In genomic region chr7:46745700-46746090, GRCh38 we compare ENCODE assay signal across 14 cellular contexts.
DNase-seq lines count a peak whose midpoint lies in the region; ATAC-seq and TF ChIP-seq lines count a peak whose summit lies in the region.
"Had no signal": no experiment of that assay in that cellular context is flagged by ENCODE, and none has a peak within 500 bp of the region (broad histone marks: within the 10 kb centered on the region; RNA-seq: fewer than 3 reads in every experiment).

No MANE protein-coding gene starts in this region.

- CTCF ChIA-PET in activated CD4-positive, alpha-beta memory T cell treated with anti-CD3 and anti-CD28 coated beads for 36 hours (lab: Charles Lee) = no interaction called here

- H3K27ac Mint-ChIP-seq in HFFc6 (no peak overlapping the region; the same call in 1 of the 2 replicates), type B pancreatic cell (no peak overlapping the region)
- no peak overlapping the region for H3K27ac Mint-ChIP-seq in activated CD4-positive, alpha-beta memory T cell treated with anti-CD3 and anti-CD28 coated beads for 36 hours

- peaks cover 49% of the 10 kb centered on the region for H3K4me1 Mint-ChIP-seq in HFFc6 (ENCODE audit: low read depth)
- peaks cover 3% of the 10 kb centered on the region for H3K4me1 Mint-ChIP-seq in type B pancreatic cell (ENCODE audit: unreplicated experiment)
- no peaks in the 10 kb centered on the region for H3K4me1 Mint-ChIP-seq in activated CD4-positive, alpha-beta memory T cell treated with anti-CD3 and anti-CD28 coated beads for 36 hours (ENCODE audit: low read depth)

- DNase-seq in AG09309 (ENCODE audit: low read depth) = no peak
- DNase-seq in HFFc6 = no peak
- peak in 2 of 4 donors; percentile 7 to 19 for DNase-seq in body of pancreas
- no peak for DNase-seq in left colon
- DNase-seq in stimulated activated CD4-positive, alpha-beta T cell treated with anti-CD3 and anti-CD28 coated beads, Interleukin-2, amount 100 ng/mL, for 48 hours = no peak
- no peak for DNase-seq in amygdala (lab: John Stamatoyannopoulos, UW)
- DNase-seq in type B pancreatic cell (ENCODE audit: extremely low spot score, unreplicated experiment) = no peak
- DNase-seq in activated CD4-positive, alpha-beta memory T cell treated with anti-CD3 and anti-CD28 coated beads for 36 hours = no peak
- DNase-seq: activated T-cell treated with anti-CD3 and anti-CD28 coated beads, Interleukin-2, amount 50 U/mL, for 48 hours; H7; NCI-H1092 treated with DMSO at 0.1 percent for 48 hours; NK-92 treated with Interleukin-12 subunit alpha and Interleukin-12 subunit beta, amount 100 ng/mL, for 24 hours; sigmoid colon; trophoblast cell had no signal

- POLR2A ChIA-PET in activated CD4-positive, alpha-beta memory T cell treated with anti-CD3 and anti-CD28 coated beads for 36 hours (lab: Charles Lee) = no interaction called here

- no peak overlapping the region for H3K4me3 Mint-ChIP-seq in HFFc6
- H3K4me3 Mint-ChIP-seq in type B pancreatic cell = no peak overlapping the region
- no peak overlapping the region for H3K4me3 Mint-ChIP-seq in activated CD4-positive, alpha-beta memory T cell treated with anti-CD3 and anti-CD28 coated beads for 36 hours

- H3K27me3 ChIP-seq in body of pancreas = no peaks in the 10 kb centered on the region
- H3K27me3 ChIP-seq: sigmoid colon had no signal

- no peak for TF ChIP-seq POLR2A in body of pancreas (IDR thresholded peaks at IDR 0.05)

- H3K27ac ChIP-seq in body of pancreas = no peak overlapping the region
- H3K27ac ChIP-seq: sigmoid colon had no signal

- no peaks in the 10 kb centered on the region for H3K9me3 ChIP-seq in body of pancreas
- H3K9me3 ChIP-seq: sigmoid colon had no signal

- H3K9me3 Mint-ChIP-seq in HFFc6 = no peaks in the 10 kb centered on the region
- H3K9me3 Mint-ChIP-seq in type B pancreatic cell = no peaks in the 10 kb centered on the region
- H3K9me3 Mint-ChIP-seq in activated CD4-positive, alpha-beta memory T cell treated with anti-CD3 and anti-CD28 coated beads for 36 hours = peaks cover 5% of the 10 kb centered on the region

- no peaks in the 10 kb centered on the region for H3K36me3 ChIP-seq in body of pancreas (replicated peaks in 1 of 2; ENCODE audit: insufficient read depth in 1 of 2, low read depth in 2 of 2)
- H3K36me3 ChIP-seq: sigmoid colon had no signal

- peak; percentile 47 for TF ChIP-seq CTCF in AG09309 (IDR thresholded peaks at IDR 0.05; ENCODE audit: control insufficient read depth, insufficient read depth, low read depth, low read length, missing control alignments)
- TF ChIP-seq CTCF in HFFc6 (IDR thresholded peaks at IDR 0.05) = peak; percentile 24; the same call in 1 of the 2 replicates
- TF ChIP-seq CTCF in body of pancreas (IDR thresholded peaks at IDR 0.05) = peak in 4 of 7 experiments; percentile 12 to 29 (median 21)
- TF ChIP-seq CTCF in type B pancreatic cell (conservative IDR thresholded peaks at IDR 0.05) = no peak

- intact Hi-C loops in body of pancreas (cut with DNase I) = no loop called here
- intact Hi-C loops in left colon (cut with DNase I, micrococcal nuclease) = no loop called here
- intact Hi-C loops in activated CD4-positive, alpha-beta memory T cell treated with anti-CD3 and anti-CD28 coated beads for 36 hours (cut with micrococcal nuclease) = loop anchor here (10.0 kb wide), 1 partner anchor 61 kb away; no protein-coding TSS in a partner anchor

- H3K27me3 Mint-ChIP-seq in HFFc6 (ENCODE audit: insufficient read depth) (peaks cover 3% of the 10 kb centered on the region; the same call in 1 of the 2 replicates), type B pancreatic cell (no peaks in the 10 kb centered on the region)
- no peaks in the 10 kb centered on the region for H3K27me3 Mint-ChIP-seq in activated CD4-positive, alpha-beta memory T cell treated with anti-CD3 and anti-CD28 coated beads for 36 hours

- H3K36me3 Mint-ChIP-seq in HFFc6 (ENCODE audit: low read depth) = no peaks in the 10 kb centered on the region
- no peaks in the 10 kb centered on the region for H3K36me3 Mint-ChIP-seq in type B pancreatic cell
- no peaks in the 10 kb centered on the region for H3K36me3 Mint-ChIP-seq in activated CD4-positive, alpha-beta memory T cell treated with anti-CD3 and anti-CD28 coated beads for 36 hours

- ATAC-seq in body of pancreas (no peak), left colon (peak; percentile 44)

- WGBS in body of pancreas, 2 donors = 59 to 67% methylated on average over 3 of the region's 3 CpGs

- no peak overlapping the region for H3K4me3 ChIP-seq in AG09309 (ENCODE audit: control insufficient read depth, low read depth, low read length)
- H3K4me3 ChIP-seq in body of pancreas = no peak overlapping the region
- H3K4me3 ChIP-seq: sigmoid colon had no signal

- H3K4me1 ChIP-seq in body of pancreas = peaks cover 10% of the 10 kb centered on the region
